In the genomic region with DNA sequence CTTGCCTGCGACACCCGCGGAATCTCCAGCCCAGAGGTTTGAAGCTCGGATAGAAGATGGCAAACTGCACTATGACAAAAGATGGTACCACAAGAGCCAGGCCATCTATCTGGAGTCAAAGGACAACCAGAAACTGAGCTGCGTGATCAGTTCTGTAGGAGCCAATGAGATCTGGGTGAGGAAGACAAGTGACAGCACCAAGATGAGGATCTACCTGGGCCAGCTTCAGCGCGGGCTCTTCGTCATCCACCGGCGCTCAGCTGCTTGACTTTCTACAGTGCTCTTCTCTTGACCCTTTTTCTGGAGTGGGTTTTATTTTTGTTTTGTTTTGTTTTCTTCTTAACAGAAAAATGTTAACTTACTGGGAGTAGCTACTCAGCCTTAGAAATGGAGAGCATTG, we compare ENCODE assay signal across 6 cellular contexts. TPM values are rescaled to one million over a fixed set of nuclear protein-coding genes. Genes with fewer than 3 reads are reported as not detected.
"Had no signal": no experiment of that assay in that cellular context is flagged by ENCODE, and none has a peak within 500 bp of the region (broad histone marks: within the 10 kb centered on the region; RNA-seq: fewer than 3 reads in every experiment).

No MANE protein-coding gene starts in this region.

RNA-seq across cellular contexts. Expression of a gene that starts 24.0 kb away (rescaled TPM):
- total RNA-seq: HepG2, HT-29, HT1080, IMR-90, K562 had no signal
- polyA plus RNA-seq: HepG2, IgD-negative memory B cell, IMR-90, K562 had no signal
